Comparison of ENCODE assay signal across 12 cellular contexts in genomic region chr16:31135535-31136286, GRCh38. TPM values are rescaled to one million over a fixed set of nuclear protein-coding genes. Genes with fewer than 3 reads are reported as not detected.
DNase-seq lines count a peak whose midpoint lies in the region; ATAC-seq, FAIRE-seq and TF ChIP-seq lines count a peak whose summit lies in the region.
"Had no signal": no experiment of that assay in that cellular context is flagged by ENCODE, and none has a peak within 500 bp of the region (broad histone marks: within the 10 kb centered on the region; RNA-seq: fewer than 3 reads in every experiment).

TSS of gene PRSS8 (minus strand) at chr16:31135727. CDS start at chr16:31135498, 229 bp downstream.

- H3K4me1 Mint-ChIP-seq in activated CD8-positive, alpha-beta T cell treated with anti-CD3 and anti-CD28 coated beads for 36 hours (ENCODE audit: low read depth), result peaks cover 1% of the 10 kb centered on the region
- H3K4me1 Mint-ChIP-seq in activated CD8-positive, alpha-beta T cell treated with anti-CD3 and anti-CD28 coated beads, Interleukin-2, amount 10 ng/mL, durations not matched to agents 7 days and 5 days (ENCODE audit: low read depth), result no peaks in the 10 kb centered on the region
- no peaks in the 10 kb centered on the region for H3K4me1 Mint-ChIP-seq in activated CD4-positive, alpha-beta T cell treated with anti-CD3 and anti-CD28 coated beads, Interleukin-2, amount 10 ng/mL, durations not matched to agents 7 days and 5 days
- H3K4me1 Mint-ChIP-seq: activated naive CD8-positive, alpha-beta T cell treated with anti-CD3 and anti-CD28 coated beads, Interleukin-2, amount 10 ng/mL, durations not matched to agents 7 days and 5 days had no signal

- peaks cover 47% of the 10 kb centered on the region for H3K4me1 ChIP-seq in lower lobe of right lung
- no peaks in the 10 kb centered on the region for H3K4me1 ChIP-seq in effector memory CD4-positive, alpha-beta T cell (ENCODE audit: control insufficient read depth, insufficient read depth, low read length, poor library complexity, severe bottlenecking)

- H3K27ac Mint-ChIP-seq in activated CD8-positive, alpha-beta T cell treated with anti-CD3 and anti-CD28 coated beads for 36 hours, result no peak within 1 kb of the TSS
- H3K27ac Mint-ChIP-seq in activated CD8-positive, alpha-beta T cell treated with anti-CD3 and anti-CD28 coated beads, Interleukin-2, amount 10 ng/mL, durations not matched to agents 7 days and 5 days, result no peak within 1 kb of the TSS
- H3K27ac Mint-ChIP-seq in activated CD4-positive, alpha-beta T cell treated with anti-CD3 and anti-CD28 coated beads, Interleukin-2, amount 10 ng/mL, durations not matched to agents 7 days and 5 days, result no peak within 1 kb of the TSS
- H3K27ac Mint-ChIP-seq: activated naive CD8-positive, alpha-beta T cell treated with anti-CD3 and anti-CD28 coated beads, Interleukin-2, amount 10 ng/mL, durations not matched to agents 7 days and 5 days had no signal

- no peak for TF ChIP-seq CTCF in activated CD8-positive, alpha-beta T cell treated with anti-CD3 and anti-CD28 coated beads for 36 hours (IDR thresholded peaks at IDR 0.05)
- TF ChIP-seq CTCF in bronchial epithelial cell (IDR thresholded peaks at IDR 0.05; ENCODE audit: insufficient read depth, low read length, severe bottlenecking) (no peak), lower lobe of right lung (IDR thresholded peaks at IDR 0.05) (no peak)

- H3K9me3 ChIP-seq in lower lobe of right lung, result no peaks in the 10 kb centered on the region
- H3K9me3 ChIP-seq in effector memory CD4-positive, alpha-beta T cell (ENCODE audit: control insufficient read depth, low read length), result no peaks in the 10 kb centered on the region
- H3K9me3 ChIP-seq: right atrium auricular region had no signal

- peaks cover 18% of the 10 kb centered on the region for H3K36me3 ChIP-seq in bronchial epithelial cell (ENCODE audit: control insufficient read depth, insufficient read depth, low read length)
- peaks cover 21% of the 10 kb centered on the region for H3K36me3 ChIP-seq in lower lobe of right lung
- H3K36me3 ChIP-seq in effector memory CD4-positive, alpha-beta T cell (ENCODE audit: control insufficient read depth, insufficient read depth, low read length), result peaks cover 20% of the 10 kb centered on the region

- POLR2A ChIA-PET in activated CD8-positive, alpha-beta T cell treated with anti-CD3 and anti-CD28 coated beads for 36 hours (lab: Charles Lee), result interaction anchor here (1.0 to 1.6 kb wide), 3 partner anchors 11 to 44 kb away, joined by 4 to 5 read pairs (median 4); partner anchors contain the start of genes FUS and KAT8
- POLR2A ChIA-PET in activated CD8-positive, alpha-beta T cell treated with anti-CD3 and anti-CD28 coated beads, Interleukin-2, amount 10 ng/mL, durations not matched to agents 7 days and 5 days (lab: Charles Lee), result interaction anchor here (1.6 kb wide), 1 partner anchor 18 kb away, joined by 4 read pairs; the partner anchor contains the start of gene KAT8
- POLR2A ChIA-PET in activated CD4-positive, alpha-beta T cell treated with anti-CD3 and anti-CD28 coated beads, Interleukin-2, amount 10 ng/mL, durations not matched to agents 7 days and 5 days (lab: Charles Lee), result no interaction called here

- no peaks in the 10 kb centered on the region for H3K9me3 Mint-ChIP-seq in activated CD8-positive, alpha-beta T cell treated with anti-CD3 and anti-CD28 coated beads for 36 hours
- H3K9me3 Mint-ChIP-seq in activated CD8-positive, alpha-beta T cell treated with anti-CD3 and anti-CD28 coated beads, Interleukin-2, amount 10 ng/mL, durations not matched to agents 7 days and 5 days (ENCODE audit: insufficient read depth), result no peaks in the 10 kb centered on the region
- H3K9me3 Mint-ChIP-seq in activated CD4-positive, alpha-beta T cell treated with anti-CD3 and anti-CD28 coated beads, Interleukin-2, amount 10 ng/mL, durations not matched to agents 7 days and 5 days, result no peaks in the 10 kb centered on the region
- H3K9me3 Mint-ChIP-seq: activated naive CD8-positive, alpha-beta T cell treated with anti-CD3 and anti-CD28 coated beads, Interleukin-2, amount 10 ng/mL, durations not matched to agents 7 days and 5 days had no signal

- H3K27me3 ChIP-seq in bronchial epithelial cell (ENCODE audit: control insufficient read depth, insufficient read depth, low read length) (no peaks in the 10 kb centered on the region), lower lobe of right lung (ENCODE audit: low read depth) (no peaks in the 10 kb centered on the region)
- H3K27me3 ChIP-seq in effector memory CD4-positive, alpha-beta T cell (replicated peaks; ENCODE audit: control insufficient read depth, insufficient read depth, low read length, poor library complexity, severe bottlenecking), result no peaks in the 10 kb centered on the region
- H3K27me3 ChIP-seq: right atrium auricular region had no signal

- no peaks in the 10 kb centered on the region for H3K27me3 Mint-ChIP-seq in activated CD8-positive, alpha-beta T cell treated with anti-CD3 and anti-CD28 coated beads for 36 hours
- H3K27me3 Mint-ChIP-seq in activated CD8-positive, alpha-beta T cell treated with anti-CD3 and anti-CD28 coated beads, Interleukin-2, amount 10 ng/mL, durations not matched to agents 7 days and 5 days (ENCODE audit: low read depth), result no peaks in the 10 kb centered on the region
- H3K27me3 Mint-ChIP-seq in activated CD4-positive, alpha-beta T cell treated with anti-CD3 and anti-CD28 coated beads, Interleukin-2, amount 10 ng/mL, durations not matched to agents 7 days and 5 days, result no peaks in the 10 kb centered on the region
- H3K27me3 Mint-ChIP-seq: activated naive CD8-positive, alpha-beta T cell treated with anti-CD3 and anti-CD28 coated beads, Interleukin-2, amount 10 ng/mL, durations not matched to agents 7 days and 5 days had no signal

- H3K4me3 ChIP-seq in bronchial epithelial cell (ENCODE audit: low read depth, low read length) (peak within 1 kb of the TSS; percentile 79), lower lobe of right lung (peak within 1 kb of the TSS; percentile 54)
- no peak within 1 kb of the TSS for H3K4me3 ChIP-seq in effector memory CD4-positive, alpha-beta T cell (ENCODE audit: insufficient read depth, low read depth, low read length, poor library complexity, severe bottlenecking)
- H3K4me3 ChIP-seq: right atrium auricular region had no signal

- ATAC-seq in activated CD8-positive, alpha-beta T cell treated with anti-CD3 and anti-CD28 coated beads for 36 hours, result no peak
- ATAC-seq in activated CD8-positive, alpha-beta T cell treated with anti-CD3 and anti-CD28 coated beads, Interleukin-2, amount 10 ng/mL, durations not matched to agents 7 days and 5 days, result no peak
- peak; percentile 70 to 72 for ATAC-seq in lower lobe of right lung
- no peak for ATAC-seq in HG02642 (IDR thresholded peaks at IDR 0.05; ENCODE audit: poor library complexity, unreplicated experiment)

- FAIRE-seq in bronchial epithelial cell (lab: Jason Lieb, UNC), result no peak
- FAIRE-seq: TTC549 had no signal

- DNase-seq in activated CD8-positive, alpha-beta T cell treated with anti-CD3 and anti-CD28 coated beads for 36 hours, result peak; percentile 10
- DNase-seq in activated CD8-positive, alpha-beta T cell treated with anti-CD3 and anti-CD28 coated beads, Interleukin-2, amount 10 ng/mL, durations not matched to agents 7 days and 5 days, result no peak
- DNase-seq in bronchial epithelial cell (ENCODE audit: low read depth) (peak; percentile 71), lower lobe of right lung (peak; percentile 92), SKM-1 (lab: John Stamatoyannopoulos, UW; ENCODE audit: unreplicated experiment) (no peak)
- DNase-seq in effector memory CD4-positive, alpha-beta T cell, result no peak
- DNase-seq in activated CD4-positive, alpha-beta T cell treated with anti-CD3 and anti-CD28 coated beads, Interleukin-2, amount 10 ng/mL, durations not matched to agents 7 days and 5 days, result no peak
- DNase-seq: activated naive CD8-positive, alpha-beta T cell treated with anti-CD3 and anti-CD28 coated beads, Interleukin-2, amount 10 ng/mL, durations not matched to agents 7 days and 5 days; stimulated activated naive CD4-positive, alpha-beta T cell treated with Interleukin-2 at 50 U/mL for 16 hours had no signal

- H3K4me3 Mint-ChIP-seq in activated CD8-positive, alpha-beta T cell treated with anti-CD3 and anti-CD28 coated beads for 36 hours, result no peak within 1 kb of the TSS
- no peak within 1 kb of the TSS for H3K4me3 Mint-ChIP-seq in activated CD8-positive, alpha-beta T cell treated with anti-CD3 and anti-CD28 coated beads, Interleukin-2, amount 10 ng/mL, durations not matched to agents 7 days and 5 days
- no peak within 1 kb of the TSS for H3K4me3 Mint-ChIP-seq in activated CD4-positive, alpha-beta T cell treated with anti-CD3 and anti-CD28 coated beads, Interleukin-2, amount 10 ng/mL, durations not matched to agents 7 days and 5 days
- H3K4me3 Mint-ChIP-seq: activated naive CD8-positive, alpha-beta T cell treated with anti-CD3 and anti-CD28 coated beads, Interleukin-2, amount 10 ng/mL, durations not matched to agents 7 days and 5 days had no signal

- CTCF ChIA-PET in activated CD8-positive, alpha-beta T cell treated with anti-CD3 and anti-CD28 coated beads for 36 hours (lab: Charles Lee), result interaction anchor here (1.6 kb wide), 1 partner anchor 21 kb away, joined by 3 read pairs; no protein-coding TSS in a partner anchor
- CTCF ChIA-PET in activated CD8-positive, alpha-beta T cell treated with anti-CD3 and anti-CD28 coated beads, Interleukin-2, amount 10 ng/mL, durations not matched to agents 7 days and 5 days (lab: Charles Lee), result interaction anchor here (0.6 kb wide), 1 partner anchor 16 kb away, joined by 3 read pairs; no protein-coding TSS in a partner anchor
- CTCF ChIA-PET in activated CD4-positive, alpha-beta T cell treated with anti-CD3 and anti-CD28 coated beads, Interleukin-2, amount 10 ng/mL, durations not matched to agents 7 days and 5 days (lab: Charles Lee), result interaction anchor here (1.2 to 1.5 kb wide), 2 partner anchors 8 to 733 kb away, joined by 3 read pairs; no protein-coding TSS in a partner anchor

- peak within 1 kb of the TSS; percentile 88 for H3K27ac ChIP-seq in lower lobe of right lung
- H3K27ac ChIP-seq in effector memory CD4-positive, alpha-beta T cell (ENCODE audit: insufficient read depth, low read length, poor library complexity, severe bottlenecking), result no peak within 1 kb of the TSS
- H3K27ac ChIP-seq: right atrium auricular region had no signal

- no peaks in the 10 kb centered on the region for H3K36me3 Mint-ChIP-seq in activated CD8-positive, alpha-beta T cell treated with anti-CD3 and anti-CD28 coated beads for 36 hours (ENCODE audit: low read depth)
- peaks cover 4% of the 10 kb centered on the region for H3K36me3 Mint-ChIP-seq in activated CD8-positive, alpha-beta T cell treated with anti-CD3 and anti-CD28 coated beads, Interleukin-2, amount 10 ng/mL, durations not matched to agents 7 days and 5 days (ENCODE audit: low read depth)
- no peaks in the 10 kb centered on the region for H3K36me3 Mint-ChIP-seq in activated CD4-positive, alpha-beta T cell treated with anti-CD3 and anti-CD28 coated beads, Interleukin-2, amount 10 ng/mL, durations not matched to agents 7 days and 5 days (ENCODE audit: low read depth)
- H3K36me3 Mint-ChIP-seq: activated naive CD8-positive, alpha-beta T cell treated with anti-CD3 and anti-CD28 coated beads, Interleukin-2, amount 10 ng/mL, durations not matched to agents 7 days and 5 days had no signal

- intact Hi-C loops in activated CD8-positive, alpha-beta T cell treated with anti-CD3 and anti-CD28 coated beads for 36 hours (cut with micrococcal nuclease), result no loop called here
- intact Hi-C loops in lower lobe of right lung (cut with DNase I), result no loop called here

RNA-seq across cellular contexts. Expression of gene PRSS8, which starts in this region (rescaled TPM):
- total RNA-seq in activated CD8-positive, alpha-beta T cell treated with anti-CD3 and anti-CD28 coated beads for 36 hours, result not detected
- not detected for total RNA-seq in activated CD8-positive, alpha-beta T cell treated with anti-CD3 and anti-CD28 coated beads, Interleukin-2, amount 10 ng/mL, durations not matched to agents 7 days and 5 days
- total RNA-seq in bronchial epithelial cell (15.0 and 31.0 TPM in 2 replicates), lower lobe of right lung (75.4 TPM)
- total RNA-seq in activated CD4-positive, alpha-beta T cell treated with anti-CD3 and anti-CD28 coated beads, Interleukin-2, amount 10 ng/mL, durations not matched to agents 7 days and 5 days, result under 1 TPM in 1 of 2 experiments, not detected in 1; 0.17 TPM
- total RNA-seq: activated naive CD8-positive, alpha-beta T cell treated with anti-CD3 and anti-CD28 coated beads, Interleukin-2, amount 10 ng/mL, durations not matched to agents 7 days and 5 days had no signal

Comparison
In these comparisons a context has a peak if more than half of its experiments do, and no peak if none do; other contexts are left out.
1. RNA of gene PRSS8 (total RNA-seq): 75.4 TPM in lower lobe of right lung (single experiment) and 15.0 to 31.0 TPM in bronchial epithelial cell; not detected in activated CD8-positive, alpha-beta T cell treated with anti-CD3 and anti-CD28 coated beads for 36 hours, 0.17 TPM in activated CD4-positive, alpha-beta T cell treated with anti-CD3 and anti-CD28 coated beads, Interleukin-2, amount 10 ng/mL, durations not matched to agents 7 days and 5 days and not detected in activated CD8-positive, alpha-beta T cell treated with anti-CD3 and anti-CD28 coated beads, Interleukin-2, amount 10 ng/mL, durations not matched to agents 7 days and 5 days; every median in the first group is over 10 times any median in the second.
2. Peak in DNase-seq in activated CD8-positive, alpha-beta T cell treated with anti-CD3 and anti-CD28 coated beads for 36 hours; RNA of the gene not detected or under 1 TPM.
3. ATAC-seq: peak in lower lobe of right lung (2 of 2); none in activated CD8-positive, alpha-beta T cell treated with anti-CD3 and anti-CD28 coated beads for 36 hours (single experiment), activated CD8-positive, alpha-beta T cell treated with anti-CD3 and anti-CD28 coated beads, Interleukin-2, amount 10 ng/mL, durations not matched to agents 7 days and 5 days (single experiment) and HG02642 (single experiment).
4. DNase-seq: peak in bronchial epithelial cell (single experiment) and lower lobe of right lung (single experiment); none in activated CD8-positive, alpha-beta T cell treated with anti-CD3 and anti-CD28 coated beads, Interleukin-2, amount 10 ng/mL, durations not matched to agents 7 days and 5 days (single experiment), effector memory CD4-positive, alpha-beta T cell (0 of 3), activated CD4-positive, alpha-beta T cell treated with anti-CD3 and anti-CD28 coated beads, Interleukin-2, amount 10 ng/mL, durations not matched to agents 7 days and 5 days (single experiment) and SKM-1 (single experiment).